Comparison of ENCODE assay signal across 4 cellular contexts in genomic region chr1:247024658-247025057, GRCh38. TPM values are rescaled to one million over a fixed set of nuclear protein-coding genes. Genes with fewer than 3 reads are reported as not detected.
"Had no signal": no experiment of that assay in that cellular context is flagged by ENCODE, and none has a peak within 500 bp of the region (broad histone marks: within the 10 kb centered on the region; RNA-seq: fewer than 3 reads in every experiment).

No MANE protein-coding gene starts in this region.

RNA-seq across cellular contexts. Expression of gene ZNF695, which starts 16.8 kb away (rescaled TPM):
- total RNA-seq: aorta, ascending aorta, body of pancreas, cardiac septum had no signal
- polyA plus RNA-seq: aorta had no signal

RNA-seq across cellular contexts. Expression of gene ZNF670, which starts 54.0 kb away (rescaled TPM):
- total RNA-seq: ascending aorta had no signal
